22 cellular contexts compared by ENCODE assay signal in genomic region chr7:33917661-33918060, GRCh38. TPM values are rescaled to one million over a fixed set of nuclear protein-coding genes. Genes with fewer than 3 reads are reported as not detected.
"Had no signal": no experiment of that assay in that cellular context is flagged by ENCODE, and none has a peak within 500 bp of the region (broad histone marks: within the 10 kb centered on the region; RNA-seq: fewer than 3 reads in every experiment).

No MANE protein-coding gene starts in this region.

- H3K27me3 ChIP-seq: hepatocyte, ovary, spleen, tibial artery, upper lobe of right lung had no signal

- H3K4me3 ChIP-seq: hepatocyte, left ventricle myocardium inferior, lung, ovary, spleen, suprapubic skin, thoracic aorta, tibial artery, upper lobe of right lung had no signal

- DNase-seq: islet precursor cell; left ventricle myocardium inferior; mesendoderm; naive thymus-derived CD4-positive, alpha-beta T cell; ovary; retina; right cardiac atrium; small intestine; spleen; stimulated activated CD4-positive, alpha-beta T cell treated with anti-CD3 and anti-CD28 coated beads, Interleukin-4, amount 100 ng/mL, for 24 hours; stimulated activated naive CD4-positive, alpha-beta T cell; tibial artery; trophoblast cell; upper lobe of right lung had no signal

- FAIRE-seq: small intestine, urothelium cell line had no signal

- H3K27ac ChIP-seq: hepatocyte, left ventricle myocardium inferior, ovary, spleen, suprapubic skin, thoracic aorta, tibial artery, upper lobe of right lung had no signal

- H3K4me1 ChIP-seq: spleen, suprapubic skin, upper lobe of right lung had no signal

- ATAC-seq: naive thymus-derived CD4-positive, alpha-beta T cell; natural killer cell treated with Interleukin-12 subunit alpha and Interleukin-12 subunit beta and Interleukin-15 and Interleukin-18, amount 100 ng/mL, for 72 hours; right cardiac atrium; sciatic nerve; stimulated activated effector memory CD8-positive, alpha-beta T cell treated with anti-CD3 and anti-CD28 coated beads, Interleukin-12 subunit alpha, Interleukin-12 subunit beta, amount 100 ng/mL, for 72 hours; upper lobe of right lung had no signal

- H3K36me3 ChIP-seq: left ventricle myocardium inferior, ovary, spleen, suprapubic skin, thoracic aorta, tibial artery, upper lobe of right lung had no signal

- H3K9me3 ChIP-seq: left ventricle myocardium inferior, ovary, spleen, suprapubic skin, thoracic aorta, tibial artery, upper lobe of right lung had no signal

RNA-seq across cellular contexts. Expression of gene BMPER, which starts 12.3 kb away (rescaled TPM):
- polyA plus RNA-seq: naive thymus-derived CD4-positive, alpha-beta T cell had no signal
